ENCODE assay signal across 14 cellular contexts in genomic region chr9:37433754-37434435, GRCh38. TPM values are rescaled to one million over a fixed set of nuclear protein-coding genes. Genes with fewer than 3 reads are reported as not detected.
DNase-seq lines count a peak whose midpoint lies in the region; ATAC-seq, FAIRE-seq and TF ChIP-seq lines count a peak whose summit lies in the region.
"Had no signal": no experiment of that assay in that cellular context is flagged by ENCODE, and none has a peak within 500 bp of the region (broad histone marks: within the 10 kb centered on the region; RNA-seq: fewer than 3 reads in every experiment).

No MANE protein-coding gene starts in this region.

- POLR2A ChIA-PET in MCF 10A (lab: Yijun Ruan, JAX) = interaction anchor here (0.7 to 1.2 kb wide), 4 partner anchors 12 to 31 kb away, joined by 3 to 4 read pairs (median 3); partner anchors contain the start of genes GRHPR and ZBTB5
- POLR2A ChIA-PET in endothelial cell of umbilical vein (lab: Charles Lee) = interaction anchor here (0.6 kb wide), 1 partner anchor 70 kb away, joined by 19 read pairs; no protein-coding TSS in a partner anchor

- H3K27ac ChIP-seq in breast epithelium (peak overlapping the region; percentile 10 to 61), endothelial cell of umbilical vein (ENCODE audit: insufficient read depth, low read depth, low read length) (no peak overlapping the region), kidney (ENCODE audit: low read depth in 2 of 2, low read length in 2 of 2) (no peak overlapping the region), testis (peak overlapping the region; percentile 24 to 51)
- H3K27ac ChIP-seq: transverse colon had no signal

- no peaks in the 10 kb centered on the region for H3K27me3 ChIP-seq in breast epithelium
- no peaks in the 10 kb centered on the region for H3K27me3 ChIP-seq in endothelial cell of umbilical vein (ENCODE audit: control insufficient read depth in 2 of 2, insufficient read depth in 2 of 2, low read length in 2 of 2)
- H3K27me3 ChIP-seq in testis = no peaks in the 10 kb centered on the region
- H3K27me3 ChIP-seq: transverse colon had no signal

- H3K4me1 Mint-ChIP-seq in MCF 10A (ENCODE audit: insufficient read depth, unreplicated experiment) (peaks cover 5% of the 10 kb centered on the region), osteocyte (ENCODE audit: unreplicated experiment) (no peaks in the 10 kb centered on the region)

- no peak for ATAC-seq in HG02642 (IDR thresholded peaks at IDR 0.05; ENCODE audit: poor library complexity, unreplicated experiment)

- TF ChIP-seq POLR2A in breast epithelium (IDR thresholded peaks at IDR 0.05) = no peak
- TF ChIP-seq POLR2A in endothelial cell of umbilical vein (IDR thresholded peaks at IDR 0.05; ENCODE audit: low read depth, low read length) = no peak
- no peak for TF ChIP-seq POLR2A in testis (IDR thresholded peaks at IDR 0.05)

- no peaks in the 10 kb centered on the region for H3K36me3 ChIP-seq in breast epithelium
- peaks cover 4 to 37% of the 10 kb centered on the region in 2 experiments for H3K36me3 ChIP-seq in endothelial cell of umbilical vein (ENCODE audit: control insufficient read depth in 2 of 2, extremely low read depth in 1 of 2, insufficient read depth in 2 of 2, low read length in 2 of 2)
- peaks cover 27 to 74% of the 10 kb centered on the region in 2 donors for H3K36me3 ChIP-seq in kidney (ENCODE audit: control insufficient read depth in 1 of 2, insufficient read depth in 2 of 2, low read length in 2 of 2)
- no peaks in the 10 kb centered on the region for H3K36me3 ChIP-seq in testis (ENCODE audit: low read depth, missing control alignments)

- peaks cover 57% of the 10 kb centered on the region for H3K36me3 Mint-ChIP-seq in MCF 10A (ENCODE audit: insufficient read depth, unreplicated experiment)
- peaks cover 24% of the 10 kb centered on the region for H3K36me3 Mint-ChIP-seq in osteocyte (ENCODE audit: unreplicated experiment)

- dilution Hi-C loops in endothelial cell of umbilical vein (cut with MboI; ENCODE audit: extremely low pct_ligation_motif_present, low sequenced_read_pairs) = no loop called here

- H3K9ac ChIP-seq in endothelial cell of umbilical vein (replicated peaks; ENCODE audit: extremely low read depth, insufficient read depth, low read length) (no peak overlapping the region), kidney (ENCODE audit: low read length in 2 of 2) (no peak overlapping the region)

- H3K9me3 ChIP-seq in breast epithelium (no peaks in the 10 kb centered on the region), endothelial cell of umbilical vein (replicated peaks; ENCODE audit: control insufficient read depth, insufficient read depth, low read length) (no peaks in the 10 kb centered on the region), kidney (ENCODE audit: control insufficient read depth in 1 of 2, low read length in 2 of 2) (no peaks in the 10 kb centered on the region), testis (no peaks in the 10 kb centered on the region)
- H3K9me3 ChIP-seq: transverse colon had no signal

- CTCF ChIA-PET in MCF 10A (lab: Yijun Ruan, JAX) = no interaction called here
- CTCF ChIA-PET in endothelial cell of umbilical vein (lab: Charles Lee) = no interaction called here

- intact Hi-C loops in breast epithelium (cut with DNase I; ENCODE audit: low total_unique reads) = no loop called here
- intact Hi-C loops in MCF 10A (cut with micrococcal nuclease) = no loop called here
- intact Hi-C loops in endothelial cell of umbilical vein (cut with micrococcal nuclease) = no loop called here
- intact Hi-C loops in kidney (cut with DNase I) = no loop called here
- intact Hi-C loops in testis (cut with DNase I; ENCODE audit: low total_unique reads) = no loop called here

- H3K4me3 ChIP-seq in breast epithelium (no peak overlapping the region), endothelial cell of umbilical vein (replicated peaks in 1 of 3; ENCODE audit: insufficient read depth in 1 of 3, low read depth in 1 of 3, low read length in 3 of 3) (no peak overlapping the region), kidney (ENCODE audit: low read length in 2 of 2) (no peak overlapping the region), testis (no peak overlapping the region)
- H3K4me3 ChIP-seq: smooth muscle cell, transverse colon had no signal

- no TSS peak for BruUV-seq in MCF 10A (replicated peaks; lab: Mats Ljungman, UMichigan)
- BruUV-seq in endothelial cell of umbilical vein (replicated peaks; lab: Mats Ljungman, UMichigan) = no TSS peak

- no peak overlapping the region for H2AFZ ChIP-seq in endothelial cell of umbilical vein (ENCODE audit: low read depth, low read length)

- peaks cover 2% of the 10 kb centered on the region for H3K79me2 ChIP-seq in endothelial cell of umbilical vein (ENCODE audit: control insufficient read depth, insufficient read depth, low read length)

- DNase-seq in breast epithelium (ENCODE audit: low spot score in 2 of 2) (no peak), MCF 10A (ENCODE audit: unreplicated experiment) (no peak), endothelial cell of umbilical vein (ENCODE audit: low read depth, low spot score) (peak; percentile 20), kidney (peak; percentile 82), testis (peak; percentile 68), osteocyte (ENCODE audit: extremely low spot score, unreplicated experiment) (no peak), mucosa of gallbladder (ENCODE audit: low spot score) (no peak)
- DNase-seq: activated T-cell treated with anti-CD3 and anti-CD28 coated beads, Interleukin-2, amount 50 U/mL, for 1 hour; naive B cell; NCI-H2107; transverse colon had no signal

- no peaks in the 10 kb centered on the region for H4K20me1 ChIP-seq in endothelial cell of umbilical vein (replicated peaks; ENCODE audit: control insufficient read depth, extremely low read depth, insufficient read depth, low read length)

- H3K4me3 Mint-ChIP-seq in MCF 10A (ENCODE audit: unreplicated experiment) (no peak overlapping the region), osteocyte (ENCODE audit: unreplicated experiment) (no peak overlapping the region)

- TF ChIP-seq CTCF in breast epithelium (IDR thresholded peaks at IDR 0.05) (no peak), MCF 10A (IDR thresholded peaks at IDR 0.05; ENCODE audit: unreplicated experiment) (no peak), endothelial cell of umbilical vein (IDR thresholded peaks at IDR 0.05; ENCODE audit: extremely low read depth in 1 of 2, insufficient read depth in 1 of 2, low read depth in 1 of 2, low read length in 2 of 2) (no peak), kidney (IDR thresholded peaks at IDR 0.05; ENCODE audit: borderline replicate concordance, extremely low read depth, insufficient read depth) (no peak), testis (IDR thresholded peaks at IDR 0.05) (no peak), osteocyte (IDR thresholded peaks at IDR 0.05) (no peak)

- H3K27me3 Mint-ChIP-seq in MCF 10A (ENCODE audit: insufficient read depth, unreplicated experiment) (no peaks in the 10 kb centered on the region), osteocyte (ENCODE audit: unreplicated experiment) (no peaks in the 10 kb centered on the region)
- H3K27me3 Mint-ChIP-seq: naive B cell had no signal

- H3K27ac Mint-ChIP-seq in MCF 10A (ENCODE audit: low read depth, unreplicated experiment) = no peak overlapping the region
- no peak overlapping the region for H3K27ac Mint-ChIP-seq in osteocyte (ENCODE audit: unreplicated experiment)

- peaks cover 0 to 9% of the 10 kb centered on the region in 2 donors for H3K4me1 ChIP-seq in breast epithelium
- no peaks in the 10 kb centered on the region for H3K4me1 ChIP-seq in endothelial cell of umbilical vein (ENCODE audit: control insufficient read depth, extremely low read depth, insufficient read depth, low read length)
- H3K4me1 ChIP-seq in kidney (ENCODE audit: control insufficient read depth in 1 of 2, insufficient read depth in 1 of 2, low read depth in 1 of 2, low read length in 2 of 2) = peaks cover 29 to 32% of the 10 kb centered on the region in 2 donors
- peaks cover 39% of the 10 kb centered on the region for H3K4me1 ChIP-seq in testis
- H3K4me1 ChIP-seq: transverse colon had no signal

- H3K9me3 Mint-ChIP-seq in MCF 10A (ENCODE audit: unreplicated experiment) (no peaks in the 10 kb centered on the region), osteocyte (ENCODE audit: unreplicated experiment) (no peaks in the 10 kb centered on the region)
- H3K9me3 Mint-ChIP-seq: naive B cell had no signal

- FAIRE-seq in endothelial cell of umbilical vein (lab: Jason Lieb, UNC) (no peak), kidney (lab: Jason Lieb, UNC) (no peak)
- FAIRE-seq: A204.1 had no signal

- H3K9me1 ChIP-seq in endothelial cell of umbilical vein (replicated peaks; ENCODE audit: control insufficient read depth, extremely low read depth, insufficient read depth, low read length) = no peaks in the 10 kb centered on the region

- WGBS in testis, 2 donors = 26 to 47% methylated on average over 4 to 8 of the region's 8 CpGs

- H3K4me2 ChIP-seq in endothelial cell of umbilical vein (ENCODE audit: insufficient read depth, low read length) = no peak overlapping the region
- H3K4me2 ChIP-seq: smooth muscle cell had no signal

RNA-seq across cellular contexts. Expression of gene GRHPR, which starts 11.4 kb away (rescaled TPM):
- total RNA-seq in breast epithelium = 100 to 1,000 TPM; 117 to 144 (median 140) TPM
- 114 and 121 TPM in 2 replicates for total RNA-seq in MCF 10A (2022)
- 91.2 and 103 TPM in 2 replicates for total RNA-seq in endothelial cell of umbilical vein
- 247 and 267 TPM in 2 replicates for polyA plus RNA-seq in endothelial cell of umbilical vein
- polyA plus RNA-seq in endothelial cell of umbilical vein (2011; cell fraction: cytosol; rRNA removed) = 202 and 220 TPM in 2 replicates
- polyA plus RNA-seq in endothelial cell of umbilical vein (2011; cell fraction: nucleus; rRNA removed) = 142 and 147 TPM in 2 replicates
- polyA plus RNA-seq in endothelial cell of umbilical vein (2012) = 90.9 and 136 TPM in 2 replicates
- 105 and 118 TPM in 2 replicates for polyA minus RNA-seq in endothelial cell of umbilical vein
- polyA minus RNA-seq in endothelial cell of umbilical vein (2011; cell fraction: cytosol; rRNA and poly(A)+ RNA removed) = 69.9 TPM
- polyA minus RNA-seq in endothelial cell of umbilical vein (2011; cell fraction: nucleus; rRNA and poly(A)+ RNA removed) = 44.0 and 47.2 TPM in 2 replicates
- 101 TPM for total RNA-seq in kidney
- 257 TPM for polyA plus RNA-seq in kidney (ENCODE audit: insufficient read depth, low read depth, low replicate concordance)
- 100 to 1,000 TPM; 195 to 262 TPM for total RNA-seq in testis
- polyA plus RNA-seq in testis (ENCODE audit: insufficient read depth, low read depth, low replicate concordance) = 130 TPM
- 111 TPM in 2 replicates for total RNA-seq in osteocyte
- 125 TPM for total RNA-seq in mucosa of gallbladder

RNA-seq across cellular contexts. Expression of gene ZBTB5, which starts 31.4 kb away (rescaled TPM):
- total RNA-seq in breast epithelium = 10 to 100 TPM; 10.6 to 21.5 (median 14.7) TPM
- 8.9 and 9.0 TPM in 2 replicates for total RNA-seq in MCF 10A (2022)
- 9.6 and 10.0 TPM in 2 replicates for total RNA-seq in endothelial cell of umbilical vein
- 12.5 and 13.7 TPM in 2 replicates for polyA plus RNA-seq in endothelial cell of umbilical vein
- 8.7 and 10.0 TPM in 2 replicates for polyA plus RNA-seq in endothelial cell of umbilical vein (2011; cell fraction: cytosol; rRNA removed)
- polyA plus RNA-seq in endothelial cell of umbilical vein (2011; cell fraction: nucleus; rRNA removed) = 15.4 and 18.9 TPM in 2 replicates
- 5.6 and 6.7 TPM in 2 replicates for polyA plus RNA-seq in endothelial cell of umbilical vein (2012)
- polyA minus RNA-seq in endothelial cell of umbilical vein = 27.4 and 30.3 TPM in 2 replicates
- polyA minus RNA-seq in endothelial cell of umbilical vein (2011; cell fraction: cytosol; rRNA and poly(A)+ RNA removed) = 14.2 TPM
- 15.0 and 23.9 TPM in 2 replicates for polyA minus RNA-seq in endothelial cell of umbilical vein (2011; cell fraction: nucleus; rRNA and poly(A)+ RNA removed)
- 14.1 TPM for total RNA-seq in kidney
- polyA plus RNA-seq in kidney (ENCODE audit: insufficient read depth, low read depth, low replicate concordance) = 6.1 TPM
- total RNA-seq in testis = 10 to 100 TPM; 28.4 to 33.8 TPM
- 20.4 TPM for polyA plus RNA-seq in testis (ENCODE audit: insufficient read depth, low read depth, low replicate concordance)
- 16.3 and 17.6 TPM in 2 replicates for total RNA-seq in osteocyte
- total RNA-seq in mucosa of gallbladder = 12.1 TPM

RNA-seq across cellular contexts. Expression of gene POLR1E, which starts 51.9 kb away (rescaled TPM):
- 10 to 100 TPM; 28.8 to 33.9 (median 30.8) TPM for total RNA-seq in breast epithelium
- total RNA-seq in MCF 10A (2022) = 29.7 and 50.3 TPM in 2 replicates
- 17.2 and 21.2 TPM in 2 replicates for total RNA-seq in endothelial cell of umbilical vein
- 6.3 and 9.0 TPM in 2 replicates for polyA plus RNA-seq in endothelial cell of umbilical vein
- 16.5 and 18.2 TPM in 2 replicates for polyA plus RNA-seq in endothelial cell of umbilical vein (2011; cell fraction: cytosol; rRNA removed)
- 8.7 and 11.1 TPM in 2 replicates for polyA plus RNA-seq in endothelial cell of umbilical vein (2011; cell fraction: nucleus; rRNA removed)
- 20.3 and 23.5 TPM in 2 replicates for polyA plus RNA-seq in endothelial cell of umbilical vein (2012)
- 9.9 and 11.0 TPM in 2 replicates for polyA minus RNA-seq in endothelial cell of umbilical vein
- polyA minus RNA-seq in endothelial cell of umbilical vein (2011; cell fraction: cytosol; rRNA and poly(A)+ RNA removed) = 23.9 TPM
- polyA minus RNA-seq in endothelial cell of umbilical vein (2011; cell fraction: nucleus; rRNA and poly(A)+ RNA removed) = 5.5 and 5.9 TPM in 2 replicates
- total RNA-seq in kidney = 17.2 TPM
- polyA plus RNA-seq in kidney (ENCODE audit: insufficient read depth, low read depth, low replicate concordance) = 8.2 TPM
- total RNA-seq in testis = 10 to 100 TPM; 18.6 to 23.8 TPM
- polyA plus RNA-seq in testis (ENCODE audit: insufficient read depth, low read depth, low replicate concordance) = 20.6 TPM
- total RNA-seq in osteocyte = 20.5 and 21.9 TPM in 2 replicates
- 19.3 TPM for total RNA-seq in mucosa of gallbladder

Comparison
In these comparisons a context has a peak if more than half of its experiments do, and no peak if none do; other contexts are left out.
1. DNase-seq: peak in endothelial cell of umbilical vein (single experiment), kidney (single experiment) and testis (single experiment); none in breast epithelium (0 of 2), MCF 10A (single experiment), osteocyte (single experiment) and mucosa of gallbladder (single experiment).
2. H3K27ac ChIP-seq: peak in breast epithelium (2 of 2) and testis (2 of 2); none in endothelial cell of umbilical vein (single experiment) and kidney (0 of 2).